Comparison of ENCODE assay signal across 9 cellular contexts in the genomic region with DNA sequence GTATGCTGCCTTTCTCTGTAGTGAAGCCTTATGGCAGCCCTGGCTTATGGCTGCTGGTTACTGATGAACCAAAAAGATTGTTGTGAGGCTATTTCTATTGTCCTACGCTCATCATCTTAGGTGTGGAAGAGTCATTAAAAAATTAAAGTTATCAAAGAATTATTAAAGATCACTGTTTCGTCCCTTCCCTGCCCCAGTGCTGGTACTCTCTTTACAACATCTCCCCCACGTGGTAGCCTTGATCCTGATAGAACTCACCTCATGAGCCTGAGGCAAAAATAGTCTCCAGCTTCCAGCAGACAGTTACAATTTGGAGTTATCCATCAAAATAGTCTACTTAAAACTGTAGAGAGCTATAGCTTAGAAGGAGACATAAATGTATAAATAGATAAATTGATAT.
A peak's percentile ranks its signal among the peaks of the same experiment; 100 is the strongest.
DNase-seq lines count a peak whose midpoint lies in the region; ATAC-seq and TF ChIP-seq lines count a peak whose summit lies in the region.
"Had no signal": no experiment of that assay in that cellular context is flagged by ENCODE, and none has a peak within 500 bp of the region (broad histone marks: within the 10 kb centered on the region; RNA-seq: fewer than 3 reads in every experiment).

No MANE protein-coding gene starts in this region.

- ATAC-seq in GM21360 (IDR thresholded peaks at IDR 0.05; ENCODE audit: unreplicated experiment), result peak; percentile 50

- H3K4me3 ChIP-seq in fibroblast of the aortic adventitia (ENCODE audit: low read depth, low read length), result no peak overlapping the region
- H3K4me3 ChIP-seq: thoracic aorta had no signal

- DNase-seq in GM10266 (ENCODE audit: extremely low spot score) (peak; percentile 27), HuH-7 (ENCODE audit: low spot score) (peak; percentile 5), fibroblast of the aortic adventitia (ENCODE audit: low read depth) (peak; percentile 3), NCI-H2029 (lab: John Stamatoyannopoulos, UW) (no peak), DMS79 (lab: John Stamatoyannopoulos, UW) (no peak), DMS79 treated with DMSO at 0.1 percent for 48 hours (lab: John Stamatoyannopoulos, UW) (no peak), nucleus accumbens (lab: John Stamatoyannopoulos, UW) (no peak)

- TF ChIP-seq CTCF in GM10266 (IDR thresholded peaks at IDR 0.05; ENCODE audit: control insufficient read depth, insufficient read depth, low read depth, missing control alignments) (peak; percentile 79), fibroblast of the aortic adventitia (IDR thresholded peaks at IDR 0.05; ENCODE audit: insufficient read depth, low read length) (no peak)

Comparison
In these comparisons a context has a peak if more than half of its experiments do, and no peak if none do; other contexts are left out.
1. DNase-seq: peak in GM10266 (single experiment), HuH-7 (single experiment) and fibroblast of the aortic adventitia (single experiment); none in NCI-H2029 (single experiment), DMS79 (single experiment), DMS79 treated with DMSO at 0.1 percent for 48 hours (single experiment) and nucleus accumbens (0 of 56).